7 cellular contexts compared by ENCODE assay signal in the genomic region with DNA sequence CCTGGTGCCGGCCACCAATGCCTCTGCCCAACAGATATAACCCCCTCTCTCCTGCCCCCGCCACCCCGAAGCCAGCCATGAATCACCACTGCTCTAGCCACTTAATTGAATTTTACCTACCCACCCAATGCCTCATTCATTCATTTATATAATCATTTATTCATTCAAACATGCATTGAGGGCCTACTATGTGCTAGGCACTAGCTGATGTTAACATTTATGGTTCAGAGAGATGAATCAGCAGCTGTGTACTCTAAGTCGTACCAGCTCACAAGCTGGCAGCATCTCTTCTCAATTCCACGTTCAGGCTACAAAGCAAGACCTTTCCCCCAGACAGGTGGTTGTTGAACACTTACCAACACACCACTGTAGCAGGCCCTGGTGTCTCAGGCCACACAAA. TPM values are rescaled to one million over a fixed set of nuclear protein-coding genes. Genes with fewer than 3 reads are reported as not detected.
"Had no signal": no experiment of that assay in that cellular context is flagged by ENCODE, and none has a peak within 500 bp of the region (broad histone marks: within the 10 kb centered on the region; RNA-seq: fewer than 3 reads in every experiment).

No MANE protein-coding gene starts in this region.

- FAIRE-seq: HepG2, HTR-8/SVneo had no signal

- DNase-seq: KBM-7, KG1 had no signal

- H3K27ac ChIP-seq: HL-60, KMS-11 had no signal

- H3K4me2 ChIP-seq: KMS-11 had no signal

- ATAC-seq: HepG2 had no signal

- H3K9ac ChIP-seq: KMS-11 had no signal

RNA-seq across cellular contexts. Expression of a gene that starts 12.9 kb away (rescaled TPM):
- total RNA-seq: HepG2, HT-29 had no signal
